Comparison of ENCODE assay signal across 9 cellular contexts in genomic region chr13:114100446-114101320, GRCh38. TPM values are rescaled to one million over a fixed set of nuclear protein-coding genes. Genes with fewer than 3 reads are reported as not detected.
A peak's percentile ranks its signal among the peaks of the same experiment; 100 is the strongest.
DNase-seq lines count a peak whose midpoint lies in the region; ATAC-seq and TF ChIP-seq lines count a peak whose summit lies in the region.
"Had no signal": no experiment of that assay in that cellular context is flagged by ENCODE, and none has a peak within 500 bp of the region (broad histone marks: within the 10 kb centered on the region; RNA-seq: fewer than 3 reads in every experiment).

No MANE protein-coding gene starts in this region.

- 75 to 89% (median 84%) methylated on average over 18 to 28 of the region's 28 CpGs for WGBS in spleen, 5 donors

- peaks cover 17% of the 10 kb centered on the region for H3K36me3 Mint-ChIP-seq in activated B cell treated with CpG ODN at 0.5 μM for 24 hours (ENCODE audit: low read depth)
- H3K36me3 Mint-ChIP-seq in immature natural killer cell = peaks cover 0 to 9% (median 0%) of the 10 kb centered on the region in 3 donors

- H3K27ac Mint-ChIP-seq in activated B cell treated with CpG ODN at 0.5 μM for 24 hours (peak overlapping the region; percentile 56), immature natural killer cell (peak overlapping the region; percentile 16 to 96 (median 64))

- intact Hi-C loops in activated B cell treated with CpG ODN at 0.5 μM for 24 hours (cut with micrococcal nuclease) (no loop called here), spleen (cut with DNase I; ENCODE audit: low total_unique reads) (no loop called here)

- H3K4me1 ChIP-seq in spleen = peaks cover 0 to 80% (median 56%) of the 10 kb centered on the region in 6 donors

- TF ChIP-seq CTCF in GM20000 (IDR thresholded peaks at IDR 0.05; ENCODE audit: extremely low read depth, missing control alignments) = no peak
- TF ChIP-seq CTCF in activated B cell treated with CpG ODN at 0.5 μM for 24 hours (IDR thresholded peaks at IDR 0.05) = no peak
- no peak for TF ChIP-seq CTCF in spleen (IDR thresholded peaks at IDR 0.05 in 8 of 11, conservative IDR thresholded peaks at IDR 0.05 in 3 of 11)

- H3K27me3 Mint-ChIP-seq in activated B cell treated with CpG ODN at 0.5 μM for 24 hours (no peaks in the 10 kb centered on the region), immature natural killer cell (ENCODE audit: low read depth in 3 of 3) (peaks cover 34 to 77% (median 56%) of the 10 kb centered on the region in 3 donors)

- CTCF ChIA-PET in activated B cell treated with CpG ODN at 0.5 μM for 24 hours (lab: Charles Lee) = no interaction called here

- peak overlapping the region in 4 of 8 donors; percentile 44 to 65 (median 50) for H3K27ac ChIP-seq in spleen

- POLR2A ChIA-PET in activated B cell treated with CpG ODN at 0.5 μM for 24 hours (lab: Charles Lee) = no interaction called here

- no peak overlapping the region for H3K4me3 Mint-ChIP-seq in activated B cell treated with CpG ODN at 0.5 μM for 24 hours
- H3K4me3 Mint-ChIP-seq in immature natural killer cell = peak overlapping the region in 2 of 5 donors; percentile 27 to 33

- H3K9me3 ChIP-seq in spleen = no peaks in the 10 kb centered on the region

- H3K36me3 ChIP-seq in spleen = peaks cover 0 to 17% (median 0%) of the 10 kb centered on the region in 6 donors

- H3K4me3 ChIP-seq in spleen = no peak overlapping the region

- H3K9me3 Mint-ChIP-seq in activated B cell treated with CpG ODN at 0.5 μM for 24 hours = no peaks in the 10 kb centered on the region
- H3K9me3 Mint-ChIP-seq in immature natural killer cell = peaks cover 0 to 12% (median 0%) of the 10 kb centered on the region in 6 donors

- TF ChIP-seq POLR2A in spleen (IDR thresholded peaks at IDR 0.05) = no peak

- no peaks in the 10 kb centered on the region for H3K27me3 ChIP-seq in spleen (replicated peaks in 1 of 7)

- peaks cover 33% of the 10 kb centered on the region for H3K4me1 Mint-ChIP-seq in activated B cell treated with CpG ODN at 0.5 μM for 24 hours
- H3K4me1 Mint-ChIP-seq in immature natural killer cell = peaks cover 71 to 75% of the 10 kb centered on the region in 2 donors

- ATAC-seq in activated B cell treated with CpG ODN at 0.5 μM for 24 hours (ENCODE audit: low read depth) = peak; percentile 23
- ATAC-seq in GM21717 (IDR thresholded peaks at IDR 0.05; ENCODE audit: unreplicated experiment) = no peak

- DNase-seq in GM20000 (ENCODE audit: low spot score) (peak; percentile 67), activated B cell treated with CpG ODN at 0.5 μM for 24 hours (no peak), immature natural killer cell (no peak), spleen (peak; percentile 73), OCI-M2 (lab: John Stamatoyannopoulos, UW; ENCODE audit: unreplicated experiment) (no peak), cerebellum (ENCODE audit: low spot score) (no peak)
- DNase-seq in stimulated activated CD4-positive, alpha-beta T cell treated with anti-CD3 and anti-CD28 coated beads, Interleukin-2, amount 100 ng/mL, for 48 hours = no peak
- DNase-seq: NCI-H446 treated with DMSO at 0.1 percent for 48 hours had no signal

RNA-seq across cellular contexts. Expression of gene RASA3, which starts 31.7 kb away (rescaled TPM):
- total RNA-seq in activated B cell treated with CpG ODN at 0.5 μM for 24 hours = 17.5 and 20.4 TPM in 2 replicates
- polyA plus RNA-seq in immature natural killer cell = 100 to 1,000 TPM in 1 of 3 donors, 10 to 100 TPM in 2; 37.4 to 153 (median 64.8) TPM
- total RNA-seq in spleen = 10 to 100 TPM; 35.9 to 52.8 (median 52.0) TPM
- 10 to 100 TPM; 11.7 to 17.2 (median 12.1) TPM for polyA plus RNA-seq in spleen
- 19.1 TPM for total RNA-seq in cerebellum

Comparison
In these comparisons a context has a peak if more than half of its experiments do, and no peak if none do; other contexts are left out.
1. DNase-seq: peak in GM20000 (single experiment) and spleen (single experiment); none in activated B cell treated with CpG ODN at 0.5 μM for 24 hours (single experiment), immature natural killer cell (0 of 3), stimulated activated CD4-positive, alpha-beta T cell treated with anti-CD3 and anti-CD28 coated beads, Interleukin-2, amount 100 ng/mL, for 48 hours (0 of 2), OCI-M2 (single experiment) and cerebellum (single experiment).